Comparison of ENCODE assay signal across 9 cellular contexts in the genomic region with DNA sequence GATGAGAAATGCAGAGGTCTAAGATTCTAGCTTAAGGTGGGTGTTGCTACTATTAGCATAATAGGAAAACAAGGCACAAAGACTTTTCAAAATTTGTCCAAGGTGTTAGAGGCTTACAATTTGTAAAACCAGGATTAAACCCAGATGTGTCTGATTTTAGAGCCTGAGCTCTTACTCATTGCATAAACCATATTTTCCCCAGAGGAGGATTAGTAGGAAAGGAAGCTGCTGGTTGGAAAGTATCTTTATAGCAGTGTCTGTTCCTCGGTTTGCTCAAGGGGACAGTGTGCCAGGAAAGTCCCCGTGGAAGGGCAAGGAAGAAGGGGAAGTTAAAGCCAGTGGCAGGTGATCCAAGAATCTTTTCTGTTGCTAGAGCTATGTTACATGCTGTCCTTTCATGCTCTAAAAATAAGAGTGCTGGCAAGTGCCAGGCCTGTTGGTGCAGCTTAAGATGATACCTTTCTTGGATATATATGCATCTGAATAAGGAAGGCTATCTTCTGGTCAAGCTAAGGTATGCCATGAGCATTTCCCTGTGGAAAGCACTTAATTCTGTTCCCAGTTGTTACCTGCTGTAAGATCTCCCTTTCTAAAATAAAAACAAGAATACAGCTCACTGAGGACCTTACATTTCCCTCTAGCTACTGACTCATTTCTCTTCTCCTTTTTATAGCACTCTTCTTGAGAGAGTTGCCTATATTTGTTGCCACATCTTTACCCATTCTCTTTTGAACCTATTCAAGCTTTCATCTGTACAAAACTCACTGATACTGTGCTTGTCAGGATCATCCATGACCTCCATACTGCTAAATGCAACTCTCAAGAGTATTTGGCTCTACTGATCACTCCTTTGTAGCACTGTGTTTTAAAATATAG. TPM values are rescaled to one million over a fixed set of nuclear protein-coding genes. Genes with fewer than 3 reads are reported as not detected.
DNase-seq lines count a peak whose midpoint lies in the region; ATAC-seq and TF ChIP-seq lines count a peak whose summit lies in the region.
"Had no signal": no experiment of that assay in that cellular context is flagged by ENCODE, and none has a peak within 500 bp of the region (broad histone marks: within the 10 kb centered on the region; RNA-seq: fewer than 3 reads in every experiment).

No MANE protein-coding gene starts in this region.

- H4K20me1 ChIP-seq in SK-N-SH (ENCODE audit: insufficient read depth) = no peaks in the 10 kb centered on the region

- peak overlapping the region; percentile 48 to 56 for H3K4me3 Mint-ChIP-seq in activated T-cell treated with anti-CD3 and anti-CD28 coated beads, Interleukin-2, amount 50 U/mL, for 72 hours
- peak overlapping the region in 1 of 2 donors; percentile 17 for H3K4me3 Mint-ChIP-seq in stimulated activated naive CD8-positive, alpha-beta T cell treated with anti-CD3 and anti-CD28 coated beads, Interleukin-15, amount 100 ng/mL, for 72 hours
- H3K4me3 Mint-ChIP-seq in nephron progenitor cell = no peak overlapping the region

- H3K4me1 ChIP-seq in SK-N-SH (ENCODE audit: control insufficient read depth in 1 of 2, insufficient read depth in 2 of 2, low read depth in 1 of 2, low read length in 1 of 2) = peaks cover 0 to 22% of the 10 kb centered on the region in 2 experiments; a peak in 2 of 4 replicates

- no peaks in the 10 kb centered on the region for H3K9me3 ChIP-seq in SK-N-SH
- H3K9me3 ChIP-seq: neutrophil had no signal

- H3K9ac ChIP-seq in SK-N-SH = no peak overlapping the region

- TF ChIP-seq RAD21 in SK-N-SH (IDR thresholded peaks at IDR 0.05; ENCODE audit: low read length) = no peak

- peaks cover 90% of the 10 kb centered on the region for H3K79me2 ChIP-seq in SK-N-SH (ENCODE audit: insufficient read depth)

- peak overlapping the region in 1 of 2 experiments; percentile 42; a peak in 2 of 4 replicates for H3K27ac ChIP-seq in SK-N-SH (ENCODE audit: low read depth in 2 of 2, low read length in 1 of 2)
- H3K27ac ChIP-seq: neutrophil had no signal

- ATAC-seq in activated T-cell treated with anti-CD3 and anti-CD28 coated beads, Interleukin-2, amount 50 U/mL, for 72 hours (replicated peaks in 1 of 2) = peak; percentile 90 to 91
- peak; percentile 76 for ATAC-seq in HG02852 (IDR thresholded peaks at IDR 0.05; ENCODE audit: unreplicated experiment)
- ATAC-seq in stimulated activated naive CD8-positive, alpha-beta T cell treated with anti-CD3 and anti-CD28 coated beads, Interleukin-15, amount 100 ng/mL, for 72 hours = peak; percentile 77

- TF ChIP-seq EP300 in SK-N-SH (IDR thresholded peaks at IDR 0.05; ENCODE audit: borderline replicate concordance in 1 of 2, low read depth in 1 of 2, low read length in 1 of 2) = no peak

- no peaks in the 10 kb centered on the region for H3K9me2 ChIP-seq in SK-N-SH

- no peaks in the 10 kb centered on the region for H3K9me3 Mint-ChIP-seq in activated T-cell treated with anti-CD3 and anti-CD28 coated beads, Interleukin-2, amount 50 U/mL, for 72 hours
- H3K9me3 Mint-ChIP-seq in stimulated activated naive CD8-positive, alpha-beta T cell treated with anti-CD3 and anti-CD28 coated beads, Interleukin-15, amount 100 ng/mL, for 72 hours = peaks cover 0 to 5% of the 10 kb centered on the region in 2 donors
- H3K9me3 Mint-ChIP-seq in nephron progenitor cell = no peaks in the 10 kb centered on the region

- H3F3A ChIP-seq in SK-N-SH (replicated peaks; ENCODE audit: insufficient read depth) = peaks cover 8% of the 10 kb centered on the region

- H3K27me3 Mint-ChIP-seq in activated T-cell treated with anti-CD3 and anti-CD28 coated beads, Interleukin-2, amount 50 U/mL, for 72 hours (ENCODE audit: low read depth) = no peaks in the 10 kb centered on the region
- no peaks in the 10 kb centered on the region for H3K27me3 Mint-ChIP-seq in stimulated activated naive CD8-positive, alpha-beta T cell treated with anti-CD3 and anti-CD28 coated beads, Interleukin-15, amount 100 ng/mL, for 72 hours
- H3K27me3 Mint-ChIP-seq in nephron progenitor cell (ENCODE audit: low read depth, poor library complexity) = peaks cover 3% of the 10 kb centered on the region

- TF ChIP-seq CTCF in SK-N-SH (IDR thresholded peaks at IDR 0.05) (no peak), nephron progenitor cell (IDR thresholded peaks at IDR 0.05) (no peak)

- peaks cover 34% of the 10 kb centered on the region for H3K4me1 Mint-ChIP-seq in activated T-cell treated with anti-CD3 and anti-CD28 coated beads, Interleukin-2, amount 50 U/mL, for 72 hours (ENCODE audit: low read depth)
- H3K4me1 Mint-ChIP-seq in stimulated activated naive CD8-positive, alpha-beta T cell treated with anti-CD3 and anti-CD28 coated beads, Interleukin-15, amount 100 ng/mL, for 72 hours = peaks cover 33% of the 10 kb centered on the region
- H3K4me1 Mint-ChIP-seq in nephron progenitor cell = no peaks in the 10 kb centered on the region

- DNase-seq in activated T-cell treated with anti-CD3 and anti-CD28 coated beads, Interleukin-2, amount 50 U/mL, for 72 hours = no peak
- DNase-seq in activated T-cell treated with anti-CD3 and anti-CD28 coated beads, Interleukin-2, amount 50 U/mL, for 1 hour = no peak
- DNase-seq in SK-N-SH (no peak), C1 segment of cervical spinal cord (lab: John Stamatoyannopoulos, UW) (no peak), nephron progenitor cell (no peak), DMS114 treated with DMSO at 0.1 percent for 48 hours (lab: John Stamatoyannopoulos, UW; ENCODE audit: unreplicated experiment) (no peak)
- DNase-seq in stimulated activated naive CD8-positive, alpha-beta T cell treated with anti-CD3 and anti-CD28 coated beads, Interleukin-15, amount 100 ng/mL, for 72 hours = no peak

- H3K36me3 ChIP-seq in SK-N-SH (replicated peaks in 1 of 2; ENCODE audit: control insufficient read depth in 1 of 2, insufficient read depth in 2 of 2, low read length in 1 of 2) = peaks cover 5 to 20% of the 10 kb centered on the region in 2 experiments
- H3K36me3 ChIP-seq: neutrophil had no signal

- H3K4me2 ChIP-seq in SK-N-SH = peak overlapping the region; percentile 52

- H3K27me3 ChIP-seq in SK-N-SH (ENCODE audit: insufficient read depth) = no peaks in the 10 kb centered on the region
- H3K27me3 ChIP-seq: neutrophil had no signal

- CTCF ChIA-PET in SK-N-SH (lab: Yijun Ruan, JAX) = no interaction called here

- peaks cover 1 to 3% of the 10 kb centered on the region in 2 donors for H3K36me3 Mint-ChIP-seq in activated T-cell treated with anti-CD3 and anti-CD28 coated beads, Interleukin-2, amount 50 U/mL, for 72 hours (ENCODE audit: insufficient read depth in 2 of 2)
- no peaks in the 10 kb centered on the region for H3K36me3 Mint-ChIP-seq in nephron progenitor cell (ENCODE audit: low read depth)

- H3K4me3 ChIP-seq in SK-N-SH (ENCODE audit: low read depth in 2 of 2, low read length in 1 of 2) = no peak overlapping the region

- peak overlapping the region; percentile 17; the same call in 1 of the 2 replicates for H2AFZ ChIP-seq in SK-N-SH (ENCODE audit: low read depth)

- H3K27ac Mint-ChIP-seq in activated T-cell treated with anti-CD3 and anti-CD28 coated beads, Interleukin-2, amount 50 U/mL, for 72 hours = peak overlapping the region; percentile 32
- no peak overlapping the region for H3K27ac Mint-ChIP-seq in stimulated activated naive CD8-positive, alpha-beta T cell treated with anti-CD3 and anti-CD28 coated beads, Interleukin-15, amount 100 ng/mL, for 72 hours
- no peak overlapping the region for H3K27ac Mint-ChIP-seq in nephron progenitor cell

- POLR2A ChIA-PET in SK-N-SH (lab: Yijun Ruan, JAX) = interaction anchor here (0.6 kb wide), 1 partner anchor 46 kb away, joined by 3 read pairs; no protein-coding TSS in a partner anchor

- 42% methylated on average over 2 of the region's 2 CpGs for WGBS in SK-N-SH (ENCODE audit: low lambda C conversion rate)

TF ChIP-seq in SK-N-SH, 30 proteins besides CTCF, POLR2A, EP300 and RAD21:
- no peak for TF ChIP-seq POLR2AphosphoS5 (IDR thresholded peaks at IDR 0.05; ENCODE audit: low read depth, low read length)
- peak; percentile 47; the same call in 1 of the 2 replicates for TF ChIP-seq TCF12 (IDR thresholded peaks at IDR 0.05)

RNA-seq across cellular contexts. Expression of a gene that starts 8.0 kb away (rescaled TPM):
- 1 to 10 TPM; 1.3 to 3.0 TPM for total RNA-seq in activated T-cell treated with anti-CD3 and anti-CD28 coated beads, Interleukin-2, amount 50 U/mL, for 72 hours
- polyA plus RNA-seq in SK-N-SH (2012; rRNA removed) = 11.1 and 19.4 TPM in 2 replicates
- polyA plus RNA-seq in SK-N-SH (2012; cell fraction: cytosol; rRNA removed) = 12.8 and 15.3 TPM in 2 replicates
- 8.5 and 17.6 TPM in 2 replicates for polyA plus RNA-seq in SK-N-SH (2012; cell fraction: nucleus; rRNA removed)
